ENCODE assay signal across 20 cellular contexts in the genomic region with DNA sequence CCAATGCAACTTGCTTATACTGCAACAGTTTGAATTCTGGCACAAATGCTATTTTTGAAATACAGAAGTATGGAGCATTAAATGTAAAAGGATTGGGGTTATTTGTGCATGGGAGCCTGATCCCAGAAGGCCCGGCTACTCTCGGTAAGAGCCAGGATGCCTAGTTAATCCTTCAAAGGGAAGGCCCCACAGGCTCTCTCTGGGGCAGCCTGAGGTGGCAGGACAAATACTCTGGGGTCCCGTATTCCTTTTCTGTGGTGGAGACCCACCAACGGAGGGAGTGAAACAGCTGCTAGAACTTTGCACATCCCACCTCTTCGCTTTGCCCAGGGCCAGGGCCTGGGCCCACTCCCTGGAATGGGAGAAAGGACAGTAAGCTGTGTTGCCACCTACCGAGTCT. TPM values are rescaled to one million over a fixed set of nuclear protein-coding genes. Genes with fewer than 3 reads are reported as not detected.
DNase-seq lines count a peak whose midpoint lies in the region; ATAC-seq, FAIRE-seq and TF ChIP-seq lines count a peak whose summit lies in the region.
"Had no signal": no experiment of that assay in that cellular context is flagged by ENCODE, and none has a peak within 500 bp of the region (broad histone marks: within the 10 kb centered on the region; RNA-seq: fewer than 3 reads in every experiment).

No MANE protein-coding gene starts in this region.

- no peak for TF ChIP-seq POLR2A in K562 (conservative IDR thresholded peaks at IDR 0.05)
- TF ChIP-seq POLR2A in erythroblast (IDR thresholded peaks at IDR 0.05; ENCODE audit: low read length), result no peak

- no peak for ATAC-seq in CD4-positive, alpha-beta T cell (ENCODE audit: poor library complexity)
- ATAC-seq in K562, result 0 out of 3 replicates have a peak, but pooled peaks have one; percentile 18

- H3K36me3 ChIP-seq in K562 (ENCODE audit: control insufficient read depth, insufficient read depth, low read length) (peaks cover 13% of the 10 kb centered on the region), neural progenitor cell (no peaks in the 10 kb centered on the region), A673 (ENCODE audit: insufficient read depth, low read length, poor library complexity, severe bottlenecking) (no peaks in the 10 kb centered on the region)

- H3K4me2 ChIP-seq in K562 (ENCODE audit: insufficient read depth, low read length), result no peak overlapping the region
- peak overlapping the region; percentile 31 for H3K4me2 ChIP-seq in neural progenitor cell

- TF ChIP-seq EP300 in K562 (IDR thresholded peaks at IDR 0.05; ENCODE audit: low read length), result no peak

- BruUV-seq in K562 (replicated peaks; lab: Mats Ljungman, UMichigan) (no TSS peak), A673 (replicated peaks; lab: Mats Ljungman, UMichigan) (no TSS peak)

- peaks cover 80% of the 10 kb centered on the region for H3K4me1 Mint-ChIP-seq in CD4-positive, alpha-beta T cell (ENCODE audit: low read depth)
- H3K4me1 Mint-ChIP-seq in neural progenitor cell, result peaks cover 17% of the 10 kb centered on the region

- in situ Hi-C loops in K562 (cut with MboI), result no loop called here

- H3K27me3 Mint-ChIP-seq in CD4-positive, alpha-beta T cell, result no peaks in the 10 kb centered on the region
- H3K27me3 Mint-ChIP-seq in neural progenitor cell (ENCODE audit: insufficient read depth, low read depth), result peaks cover 6% of the 10 kb centered on the region
- H3K27me3 Mint-ChIP-seq: B cell had no signal

- H3K79me2 ChIP-seq in K562 (ENCODE audit: control insufficient read depth, insufficient read depth, low read length) (no peaks in the 10 kb centered on the region), neural progenitor cell (ENCODE audit: low read depth) (no peaks in the 10 kb centered on the region)

- FAIRE-seq in K562 (lab: Jason Lieb, UNC), result no peak
- FAIRE-seq: A204.1, HTR-8/SVneo had no signal

- no peak for TF ChIP-seq CTCF in CD4-positive, alpha-beta T cell (IDR thresholded peaks at IDR 0.05)
- TF ChIP-seq CTCF in K562 (IDR thresholded peaks at IDR 0.05 in 2 of 3, conservative IDR thresholded peaks at IDR 0.05 in 1 of 3; ENCODE audit: insufficient read depth in 2 of 3, low read depth in 1 of 3, low read length in 3 of 3) (no peak), neural progenitor cell (IDR thresholded peaks at IDR 0.05) (no peak), A673 (conservative IDR thresholded peaks at IDR 0.05; ENCODE audit: low read depth, low read length) (no peak)

- H2AFZ ChIP-seq in K562 (ENCODE audit: low read depth, low read length) (no peak overlapping the region), neural progenitor cell (replicated peaks) (peak overlapping the region; percentile 32)

- H3K27ac ChIP-seq in CD4-positive, alpha-beta T cell (ENCODE audit: low read depth, low read length), result no peak overlapping the region
- no peak overlapping the region for H3K27ac ChIP-seq in K562 (ENCODE audit: extremely low read depth, low read depth, low read length)
- no peak overlapping the region for H3K27ac ChIP-seq in neural progenitor cell
- no peak overlapping the region for H3K27ac ChIP-seq in A673 (ENCODE audit: low read depth, low read length, poor library complexity, severe bottlenecking)

- DNase-seq in CD4-positive, alpha-beta T cell, result no peak
- peak; percentile 85 for DNase-seq in NCI-H82 (lab: John Stamatoyannopoulos, UW)
- no peak for DNase-seq in K562 (ENCODE audit: extremely low read depth in 1 of 4, low spot score in 3 of 4)
- DNase-seq in neural progenitor cell (ENCODE audit: low spot score), result peak; percentile 46
- DNase-seq in erythroblast (lab: John Stamatoyannopoulos, UW), result no peak
- no peak for DNase-seq in GDM1 (lab: John Stamatoyannopoulos, UW)
- DNase-seq in A673 (ENCODE audit: low spot score), result no peak
- DNase-seq: DMS79, IMR-90, Karpas-422, MG63, NCI-H1092, NCI-H1436, NCI-H187 treated with DMSO at 0.1 percent for 48 hours, NCI-H2107, OCI-M1 had no signal

- intact Hi-C loops in CD4-positive, alpha-beta T cell (cut with DNase I, micrococcal nuclease), result no loop called here
- intact Hi-C loops in K562 (cut with micrococcal nuclease), result no loop called here
- intact Hi-C loops in A673 (cut with micrococcal nuclease; ENCODE audit: unreplicated experiment), result no loop called here

- POLR2A ChIA-PET in CD4-positive, alpha-beta T cell (lab: Charles Lee), result no interaction called here
- POLR2A ChIA-PET in K562 (lab: Yijun Ruan, JAX) (interaction anchor here (0.7 kb wide), 1 partner anchor 82 kb away, joined by 3 read pairs; no protein-coding TSS in a partner anchor), A673 (lab: Charles Lee; ENCODE audit: low non-redundant PET) (no interaction called here)

- H3K9me3 ChIP-seq in CD4-positive, alpha-beta T cell (ENCODE audit: control insufficient read depth, low read length), result no peaks in the 10 kb centered on the region
- H3K9me3 ChIP-seq in K562 (replicated peaks; ENCODE audit: control insufficient read depth, insufficient read depth, low read depth, low read length) (no peaks in the 10 kb centered on the region), neural progenitor cell (ENCODE audit: low read depth) (no peaks in the 10 kb centered on the region), A673 (ENCODE audit: low read depth, low read length, poor library complexity, severe bottlenecking) (no peaks in the 10 kb centered on the region)
- H3K9me3 ChIP-seq: MG63 had no signal

- H3K36me3 Mint-ChIP-seq in CD4-positive, alpha-beta T cell (ENCODE audit: low read depth), result peaks cover 51% of the 10 kb centered on the region
- H3K36me3 Mint-ChIP-seq in neural progenitor cell, result peaks cover 7% of the 10 kb centered on the region

- H3K9me1 ChIP-seq in K562 (ENCODE audit: control insufficient read depth, insufficient read depth, low read length), result no peaks in the 10 kb centered on the region

- CTCF ChIA-PET in CD4-positive, alpha-beta T cell (lab: Charles Lee), result no interaction called here
- CTCF ChIA-PET in K562 (lab: Yijun Ruan, JAX; ENCODE audit: low intra/inter-chr PET ratio) (no interaction called here), A673 (lab: Charles Lee) (no interaction called here)

- no peak overlapping the region for H3K4me3 Mint-ChIP-seq in CD4-positive, alpha-beta T cell
- H3K4me3 Mint-ChIP-seq in neural progenitor cell, result no peak overlapping the region
- H3K4me3 Mint-ChIP-seq: B cell, CD14-positive monocyte had no signal

- H3K27ac Mint-ChIP-seq in CD4-positive, alpha-beta T cell, result peak overlapping the region; percentile 27
- peak overlapping the region; percentile 42 for H3K27ac Mint-ChIP-seq in neural progenitor cell
- H3K27ac Mint-ChIP-seq: B cell had no signal

- no peaks in the 10 kb centered on the region for H3K9me3 Mint-ChIP-seq in CD4-positive, alpha-beta T cell
- H3K9me3 Mint-ChIP-seq in neural progenitor cell, result no peaks in the 10 kb centered on the region
- H3K9me3 Mint-ChIP-seq: CD14-positive monocyte had no signal

- WGBS in K562 (ENCODE audit: insufficient coverage, low coverage, missing lambda C conversion rate), result 69% methylated on average over 5 of the region's 6 CpGs

- no peaks in the 10 kb centered on the region for H3K27me3 ChIP-seq in CD4-positive, alpha-beta T cell (ENCODE audit: control insufficient read depth, insufficient read depth, low read length)
- H3K27me3 ChIP-seq in K562 (ENCODE audit: control insufficient read depth in 2 of 2, insufficient read depth in 2 of 2, low read length in 2 of 2) (no peaks in the 10 kb centered on the region), neural progenitor cell (no peaks in the 10 kb centered on the region), A673 (replicated peaks; ENCODE audit: insufficient read depth, low read depth, low read length, poor library complexity) (no peaks in the 10 kb centered on the region)
- H3K27me3 ChIP-seq: MG63 had no signal

- H3K4me3 ChIP-seq in K562 (no peak overlapping the region), neural progenitor cell (no peak overlapping the region), A673 (ENCODE audit: low read depth, low read length, poor library complexity, severe bottlenecking) (no peak overlapping the region)
- H3K4me3 ChIP-seq: MG63 had no signal

- no peak for TF ChIP-seq RAD21 in K562 (CRISPR knock-in tag; conservative IDR thresholded peaks at IDR 0.05 in 1 of 2, IDR thresholded peaks at IDR 0.05 in 1 of 2)

- H4K20me1 ChIP-seq in K562 (replicated peaks; ENCODE audit: control insufficient read depth, insufficient read depth, low read length) (no peaks in the 10 kb centered on the region), neural progenitor cell (ENCODE audit: low read depth) (no peaks in the 10 kb centered on the region)

- no peak overlapping the region for H3K9ac ChIP-seq in K562 (ENCODE audit: insufficient read depth in 1 of 2, low read depth in 2 of 2, low read length in 2 of 2)
- H3K9ac ChIP-seq in neural progenitor cell, result no peak overlapping the region

- no peaks in the 10 kb centered on the region for H3F3A ChIP-seq in neural progenitor cell (ENCODE audit: low read depth)

- H3K4me1 ChIP-seq in K562 (replicated peaks in 1 of 2; ENCODE audit: control insufficient read depth in 2 of 2, insufficient read depth in 2 of 2, low read length in 2 of 2), result peaks cover 0 to 8% of the 10 kb centered on the region in 2 experiments; a peak in 1 of 5 replicates
- H3K4me1 ChIP-seq in neural progenitor cell, result peaks cover 11% of the 10 kb centered on the region
- no peaks in the 10 kb centered on the region for H3K4me1 ChIP-seq in A673 (ENCODE audit: insufficient read depth, low read length, poor library complexity, severe bottlenecking)

TF ChIP-seq in K562, 482 proteins besides CTCF, POLR2A, EP300 and RAD21 (continues in another document):
- no peak for TF ChIP-seq IRF2 (CRISPR knock-in tag; IDR thresholded peaks at IDR 0.05)

RNA-seq across cellular contexts. Expression of gene ERN1, which starts 30.4 kb away (rescaled TPM):
- total RNA-seq in CD4-positive, alpha-beta T cell, result 10 to 100 TPM; 62.7 to 67.8 TPM
- 41.9 and 57.7 TPM in 2 replicates for total RNA-seq in K562 (2011; cell fraction: chromatin; rRNA removed; ENCODE audit: low replicate concordance)
- total RNA-seq in K562 (2011; cell fraction: nucleolus; rRNA removed), result 29.5 and 31.2 TPM in 2 replicates
- total RNA-seq in K562 (2011; cell fraction: nucleoplasm; rRNA removed), result 35.3 and 46.4 TPM in 2 replicates
- total RNA-seq in K562 (2014; rRNA removed), result 7.9 and 10.2 TPM in 2 replicates
- 7.3 and 12.3 TPM in 2 replicates for total RNA-seq in K562 (2014; rRNA removed; fragmentation: Illumina TruSeq; extraction: Trizol)
- total RNA-seq in K562 (2015; rRNA removed; fragmentation: Illumina TruSeq; extraction: Trizol), result 5.4 TPM in 2 replicates
- 19.2 and 22.5 TPM in 2 replicates for total RNA-seq in K562 (2021)
- polyA plus RNA-seq in K562 (2011; rRNA removed), result 9.1 and 11.3 TPM in 2 replicates
- 3.3 and 5.2 TPM in 2 replicates for polyA plus RNA-seq in K562 (2011; cell fraction: cytosol; rRNA removed)
- 9.2 and 9.7 TPM in 2 replicates for polyA plus RNA-seq in K562 (2011; cell fraction: nucleus; rRNA removed)
- polyA plus RNA-seq in K562 (2012), result 5.1 and 14.2 TPM in 2 replicates
- polyA plus RNA-seq in K562 (2014; fragmentation: Illumina TruSeq; extraction: Trizol), result 6.6 and 8.2 TPM in 2 replicates
- 1 to 10 TPM; 2.1 to 4.3 TPM for polyA plus RNA-seq in K562 (2014; fragmentation: Nextera tagmentation; extraction: Ambion mirVana)
- 7.0 and 8.6 TPM in 2 replicates for polyA plus RNA-seq in K562 (2014; rRNA removed)
- 8.2 and 11.4 TPM in 2 replicates for polyA minus RNA-seq in K562 (2011; rRNA and poly(A)+ RNA removed)
- 4.9 and 5.2 TPM in 2 replicates for polyA minus RNA-seq in K562 (2011; cell fraction: cytosol; rRNA and poly(A)+ RNA removed)
- 8.3 and 12.1 TPM in 2 replicates for polyA minus RNA-seq in K562 (2011; cell fraction: nucleus; rRNA and poly(A)+ RNA removed)
- 2.4 and 4.3 TPM in 2 replicates for total RNA-seq in neural progenitor cell (ENCODE audit: low replicate concordance)
- total RNA-seq in A673 (2021), result 6.7 and 8.0 TPM in 2 replicates

Comparison
In these comparisons a context has a peak if more than half of its experiments do, and no peak if none do; other contexts are left out.
1. DNase-seq: peak in NCI-H82 (single experiment) and neural progenitor cell (single experiment); none in CD4-positive, alpha-beta T cell (0 of 10), K562 (0 of 4), erythroblast (0 of 2), GDM1 (single experiment) and A673 (single experiment).